ENCODE assay signal across 22 cellular contexts in genomic region chr6:82237013-82237412, GRCh38.
DNase-seq lines count a peak whose midpoint lies in the region; ATAC-seq and TF ChIP-seq lines count a peak whose summit lies in the region.
"Had no signal": no experiment of that assay in that cellular context is flagged by ENCODE, and none has a peak within 500 bp of the region (broad histone marks: within the 10 kb centered on the region; RNA-seq: fewer than 3 reads in every experiment).

No MANE protein-coding gene starts in this region.

- H3K36me3 Mint-ChIP-seq in activated T-cell treated with anti-CD3 and anti-CD28 coated beads, Interleukin-2, amount 50 U/mL, for 24 hours (ENCODE audit: low read depth) = peaks cover 74% of the 10 kb centered on the region
- H3K36me3 Mint-ChIP-seq: natural killer cell treated with Interleukin-12 subunit alpha and Interleukin-12 subunit beta and Interleukin-15 and Interleukin-18, amount 100 ng/mL, for 72 hours had no signal

- peaks cover 32% of the 10 kb centered on the region for H3K4me1 Mint-ChIP-seq in activated T-cell treated with anti-CD3 and anti-CD28 coated beads, Interleukin-2, amount 50 U/mL, for 24 hours (ENCODE audit: low read depth)

- no peak for ATAC-seq in GM21825 (IDR thresholded peaks at IDR 0.05; ENCODE audit: unreplicated experiment)
- no peak for ATAC-seq in GM18505 (IDR thresholded peaks at IDR 0.05; ENCODE audit: unreplicated experiment)
- ATAC-seq: activated CD4-positive, CD25-positive, alpha-beta regulatory T cell treated with anti-CD3 and anti-CD28 coated beads, Interleukin-2, amount 50 U/mL, for 24 hours; natural killer cell treated with Interleukin-12 subunit alpha and Interleukin-12 subunit beta and Interleukin-15 and Interleukin-18, amount 100 ng/mL, for 72 hours; stimulated activated effector memory CD8-positive, alpha-beta T cell treated with anti-CD3 and anti-CD28 coated beads, Interleukin-12 subunit alpha, Interleukin-12 subunit beta, amount 100 ng/mL, for 72 hours had no signal

- no peak overlapping the region for H3K4me3 Mint-ChIP-seq in activated T-cell treated with anti-CD3 and anti-CD28 coated beads, Interleukin-2, amount 50 U/mL, for 24 hours
- H3K4me3 Mint-ChIP-seq: B cell; immature natural killer cell; natural killer cell treated with Interleukin-12 subunit alpha and Interleukin-12 subunit beta and Interleukin-15 and Interleukin-18, amount 100 ng/mL, for 72 hours; stimulated activated effector memory CD8-positive, alpha-beta T cell treated with anti-CD3 and anti-CD28 coated beads, Interleukin-12 subunit alpha, Interleukin-12 subunit beta, amount 100 ng/mL, for 72 hours had no signal

- H3K27me3 Mint-ChIP-seq in activated T-cell treated with anti-CD3 and anti-CD28 coated beads, Interleukin-2, amount 50 U/mL, for 24 hours = no peaks in the 10 kb centered on the region
- H3K27me3 Mint-ChIP-seq: B cell; natural killer cell treated with Interleukin-12 subunit alpha and Interleukin-12 subunit beta and Interleukin-15 and Interleukin-18, amount 100 ng/mL, for 72 hours; progenitor cell of endocrine pancreas had no signal

- TF ChIP-seq POLR2A in erythroblast (IDR thresholded peaks at IDR 0.05; ENCODE audit: low read length) (no peak), GM18505 (IDR thresholded peaks at IDR 0.05; ENCODE audit: borderline replicate concordance, extremely low read depth, insufficient read depth, insufficient read length) (no peak)

- H3K9me3 Mint-ChIP-seq in activated T-cell treated with anti-CD3 and anti-CD28 coated beads, Interleukin-2, amount 50 U/mL, for 24 hours = no peaks in the 10 kb centered on the region
- H3K9me3 Mint-ChIP-seq: immature natural killer cell; natural killer cell treated with Interleukin-12 subunit alpha and Interleukin-12 subunit beta and Interleukin-15 and Interleukin-18, amount 100 ng/mL, for 72 hours; stimulated activated effector memory CD8-positive, alpha-beta T cell treated with anti-CD3 and anti-CD28 coated beads, Interleukin-12 subunit alpha, Interleukin-12 subunit beta, amount 100 ng/mL, for 72 hours had no signal

- H3K27ac Mint-ChIP-seq in activated T-cell treated with anti-CD3 and anti-CD28 coated beads, Interleukin-2, amount 50 U/mL, for 24 hours = no peak overlapping the region
- H3K27ac Mint-ChIP-seq: B cell; progenitor cell of endocrine pancreas; stimulated activated effector memory CD8-positive, alpha-beta T cell treated with anti-CD3 and anti-CD28 coated beads, Interleukin-12 subunit alpha, Interleukin-12 subunit beta, amount 100 ng/mL, for 72 hours had no signal

- peak; percentile 11 for DNase-seq in AG20443 (ENCODE audit: low spot score)
- DNase-seq in ELR (ENCODE audit: low read depth) = peak; percentile 19
- peak; percentile 61 for DNase-seq in NCI-H2171 (lab: John Stamatoyannopoulos, UW)
- DNase-seq in erythroblast (lab: John Stamatoyannopoulos, UW) = peak; percentile 5 to 17
- no peak for DNase-seq in HCEC 1CT
- DNase-seq in activated T-cell treated with anti-CD3 and anti-CD28 coated beads, Interleukin-2, amount 50 U/mL, for 24 hours = no peak
- DNase-seq: activated gamma-delta T cell treated with Interleukin-2 at 50 U/mL for 16 hours, anterior cingulate cortex, colonic mucosa, immature natural killer cell, KG1, mammary epithelial cell, NCI-H1694 treated with DMSO at 0.1 percent for 48 hours, T-helper 1 cell, thyroid gland had no signal

Comparison
In these comparisons a context has a peak if more than half of its experiments do, and no peak if none do; other contexts are left out.
1. DNase-seq: peak in AG20443 (single experiment), ELR (single experiment), NCI-H2171 (single experiment) and erythroblast (2 of 2); none in HCEC 1CT (single experiment) and activated T-cell treated with anti-CD3 and anti-CD28 coated beads, Interleukin-2, amount 50 U/mL, for 24 hours (single experiment).